8 cellular contexts compared by ENCODE assay signal in genomic region chr2:58428286-58428552, GRCh38.
DNase-seq lines count a peak whose midpoint lies in the region; ATAC-seq and TF ChIP-seq lines count a peak whose summit lies in the region.

No MANE protein-coding gene starts in this region.

- TF ChIP-seq POLR2A in heart left ventricle (IDR thresholded peaks at IDR 0.05) (no peak), right lobe of liver (IDR thresholded peaks at IDR 0.05) (no peak)

- no peak overlapping the region for H3K27ac Mint-ChIP-seq in activated naive CD8-positive, alpha-beta T cell treated with anti-CD3 and anti-CD28 coated beads, Interleukin-2, amount 10 ng/mL, durations not matched to agents 7 days and 5 days

- ATAC-seq in heart left ventricle (no peak), right lobe of liver (peak in 1 of 4 donors; percentile 21), HG02763 (IDR thresholded peaks at IDR 0.05; ENCODE audit: unreplicated experiment) (no peak), GM21737 (IDR thresholded peaks at IDR 0.05; ENCODE audit: unreplicated experiment) (no peak)
- no peak for ATAC-seq in activated naive CD8-positive, alpha-beta T cell treated with anti-CD3 and anti-CD28 coated beads, Interleukin-2, amount 10 ng/mL, durations not matched to agents 7 days and 5 days (ENCODE audit: low read depth)

- DNase-seq in heart left ventricle (no peak), cardiac septum (ENCODE audit: low spot score) (no peak), NCI-H1092 treated with DMSO at 0.1 percent for 48 hours (lab: John Stamatoyannopoulos, UW) (peak; percentile 65), right lobe of liver (no peak), NCI-H1048 (lab: John Stamatoyannopoulos, UW) (no peak)
- no peak for DNase-seq in activated naive CD8-positive, alpha-beta T cell treated with anti-CD3 and anti-CD28 coated beads, Interleukin-2, amount 10 ng/mL, durations not matched to agents 7 days and 5 days

- WGBS in heart left ventricle, 4 donors, result 1% methylated on average over 19 to 37 of the region's 37 CpGs
- under 1% methylated on average over 13 of the region's 37 CpGs for WGBS in right lobe of liver (ENCODE audit: insufficient coverage, low coverage, low lambda C conversion rate, missing lambda C conversion rate)

- H3K36me3 ChIP-seq in heart left ventricle, result no peaks in the 10 kb centered on the region
- H3K36me3 ChIP-seq in right lobe of liver, result no peaks in the 10 kb centered on the region

- peaks cover 2% of the 10 kb centered on the region for H3K4me1 Mint-ChIP-seq in activated naive CD8-positive, alpha-beta T cell treated with anti-CD3 and anti-CD28 coated beads, Interleukin-2, amount 10 ng/mL, durations not matched to agents 7 days and 5 days

- H3K9me3 ChIP-seq in heart left ventricle (no peaks in the 10 kb centered on the region), right lobe of liver (no peaks in the 10 kb centered on the region)

- H3K4me3 ChIP-seq in heart left ventricle (peak overlapping the region in 10 of 12 donors; percentile 20 to 51 (median 44)), right lobe of liver (peak overlapping the region; percentile 5 to 26 (median 14))

- POLR2A ChIA-PET in activated naive CD8-positive, alpha-beta T cell treated with anti-CD3 and anti-CD28 coated beads, Interleukin-2, amount 10 ng/mL, durations not matched to agents 7 days and 5 days (lab: Charles Lee), result no interaction called here

- peak overlapping the region; percentile 78 for H3K4me3 Mint-ChIP-seq in activated naive CD8-positive, alpha-beta T cell treated with anti-CD3 and anti-CD28 coated beads, Interleukin-2, amount 10 ng/mL, durations not matched to agents 7 days and 5 days

- H3K27me3 ChIP-seq in heart left ventricle, result peaks cover 0 to 47% (median 12%) of the 10 kb centered on the region in 9 donors
- peaks cover 0 to 4% of the 10 kb centered on the region in 2 donors for H3K27me3 ChIP-seq in right lobe of liver

- TF ChIP-seq CTCF in heart left ventricle (IDR thresholded peaks at IDR 0.05), result no peak
- no peak for TF ChIP-seq CTCF in right lobe of liver (IDR thresholded peaks at IDR 0.05)

- no peaks in the 10 kb centered on the region for H3K9me3 Mint-ChIP-seq in activated naive CD8-positive, alpha-beta T cell treated with anti-CD3 and anti-CD28 coated beads, Interleukin-2, amount 10 ng/mL, durations not matched to agents 7 days and 5 days

- H3K27me3 Mint-ChIP-seq in activated naive CD8-positive, alpha-beta T cell treated with anti-CD3 and anti-CD28 coated beads, Interleukin-2, amount 10 ng/mL, durations not matched to agents 7 days and 5 days, result peaks cover 58% of the 10 kb centered on the region

- H3K4me1 ChIP-seq in heart left ventricle, result peaks cover 0 to 16% (median 0%) of the 10 kb centered on the region in 12 donors
- peaks cover 0 to 11% (median 0%) of the 10 kb centered on the region in 4 donors for H3K4me1 ChIP-seq in right lobe of liver

- peaks cover 1% of the 10 kb centered on the region for H3K36me3 Mint-ChIP-seq in activated naive CD8-positive, alpha-beta T cell treated with anti-CD3 and anti-CD28 coated beads, Interleukin-2, amount 10 ng/mL, durations not matched to agents 7 days and 5 days

- H3K27ac ChIP-seq in heart left ventricle, result no peak overlapping the region
- no peak overlapping the region for H3K27ac ChIP-seq in right lobe of liver

- intact Hi-C loops in heart left ventricle (cut with DNase I) (no loop called here), cardiac septum (cut with DNase I) (no loop called here), right lobe of liver (cut with DNase I) (no loop called here)
